Comparison of ENCODE assay signal across 1 cellular context in the genomic region with DNA sequence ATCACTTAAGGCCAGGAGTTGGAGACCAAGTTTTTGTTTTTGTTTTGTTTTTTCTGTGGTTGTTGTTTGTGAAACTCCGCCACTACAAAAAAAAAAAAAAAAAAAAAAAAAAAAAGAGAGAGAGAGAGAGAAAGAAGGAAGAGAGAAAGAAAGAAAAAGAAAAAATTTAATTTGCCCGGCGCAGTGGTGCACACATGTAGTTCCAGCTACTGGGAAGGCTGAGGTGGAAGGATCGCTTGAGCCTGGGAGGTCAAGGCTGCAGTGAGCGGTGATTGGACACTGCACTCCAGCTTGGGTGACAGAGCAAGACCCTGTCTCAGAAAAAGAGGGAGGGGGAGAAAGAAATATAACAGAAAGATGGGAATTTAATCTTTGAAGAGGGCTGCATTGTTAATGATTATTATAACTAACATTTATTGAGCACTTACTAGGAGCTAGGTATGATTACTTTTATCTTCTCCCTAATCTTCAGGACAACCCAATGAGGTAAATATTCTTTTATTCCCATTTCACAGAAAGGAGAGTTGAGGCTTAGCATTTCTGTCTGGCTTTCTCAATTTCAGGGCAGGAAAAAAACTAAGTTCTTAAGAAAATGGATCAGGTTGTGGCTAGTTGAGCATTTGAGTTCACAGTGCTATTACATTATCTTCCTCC.
TF ChIP-seq lines count a peak whose summit lies in the region.

No MANE protein-coding gene starts in this region.

TF ChIP-seq in K562, 482 proteins besides CTCF, POLR2A, EP300 and RAD21 (continues in another document):
- TF ChIP-seq FOXJ2 (tag; IDR thresholded peaks at IDR 0.05) (no peak), RBFOX2 (IDR thresholded peaks at IDR 0.05; ENCODE audit: low read depth, low read length) (no peak), ZNF224 (CRISPR knock-in tag; IDR thresholded peaks at IDR 0.05) (no peak), FOXA1 (IDR thresholded peaks at IDR 0.05; ENCODE audit: borderline replicate concordance) (no peak), BCOR (IDR thresholded peaks at IDR 0.05) (peak; percentile 91), SP1 (CRISPR knock-in tag; IDR thresholded peaks at IDR 0.05) (no peak), CBX8 (IDR thresholded peaks at IDR 0.05; ENCODE audit: borderline replicate concordance, extremely low read depth, low read depth, low read length, poor library complexity, severe bottlenecking) (no peak), NELFE (IDR thresholded peaks at IDR 0.05; ENCODE audit: insufficient read depth, insufficient read length) (no peak), XRCC4 (IDR thresholded peaks at IDR 0.05; ENCODE audit: extremely low read depth, insufficient read depth, insufficient read length) (no peak), ZNF644 (tag; IDR thresholded peaks at IDR 0.05; ENCODE audit: low read depth) (no peak), NCOA2 (IDR thresholded peaks at IDR 0.05; ENCODE audit: partially characterized antibody in 2 of 2) (no peak), ZNF124 (CRISPR knock-in tag; IDR thresholded peaks at IDR 0.05) (no peak), DIDO1 (tag; IDR thresholded peaks at IDR 0.05; ENCODE audit: low read depth) (no peak), ZNF197 (CRISPR knock-in tag; IDR thresholded peaks at IDR 0.05; ENCODE audit: low read depth) (no peak), RFX1 (IDR thresholded peaks at IDR 0.05) (0 out of 2 replicates have a peak, but pooled peaks have one; percentile 14), FOXK2 (conservative IDR thresholded peaks at IDR 0.05 in 1 of 2, IDR thresholded peaks at IDR 0.05 in 1 of 2; ENCODE audit: low read depth in 2 of 2) (no peak), TCFL5 (CRISPR knock-in tag; conservative IDR thresholded peaks at IDR 0.05) (no peak), ZFX (CRISPR knock-in tag; IDR thresholded peaks at IDR 0.05) (no peak), CCNT2 (IDR thresholded peaks at IDR 0.05; ENCODE audit: borderline replicate concordance, extremely low read depth, insufficient read length, low read depth, low read length) (peak; percentile 57), SMAD4 (CRISPR knock-in tag; conservative IDR thresholded peaks at IDR 0.05) (no peak), EWSR1 (IDR thresholded peaks at IDR 0.05; ENCODE audit: borderline replicate concordance, low read depth, partially characterized antibody) (no peak), RBM25 (IDR thresholded peaks at IDR 0.05; ENCODE audit: low read depth, low read length, severe bottlenecking) (peak; percentile 98), SRSF7 (optimal IDR thresholded peaks at IDR 0.05; ENCODE audit: low read depth, low read length) (no peak), TARDBP (IDR thresholded peaks at IDR 0.05) (no peak), KAT8 (IDR thresholded peaks at IDR 0.05; ENCODE audit: low read depth) (no peak), THRAP3 (IDR thresholded peaks at IDR 0.05; ENCODE audit: borderline replicate concordance) (no peak), ZC3H8 (IDR thresholded peaks at IDR 0.05) (no peak), TAF15 (IDR thresholded peaks at IDR 0.05; ENCODE audit: low read depth, low read length) (no peak), PURB (CRISPR knock-in tag; IDR thresholded peaks at IDR 0.05; ENCODE audit: low read depth) (no peak), PHTF2 (CRISPR knock-in tag; IDR thresholded peaks at IDR 0.05) (no peak), ZNF384 (IDR thresholded peaks at IDR 0.05; ENCODE audit: low read depth, low read length) (0 out of 2 replicates have a peak, but pooled peaks have one; percentile 2), BACH1 (tag; IDR thresholded peaks at IDR 0.05) (0 out of 2 replicates have a peak, but pooled peaks have one; percentile 46), SNRNP70 (optimal IDR thresholded peaks at IDR 0.05; ENCODE audit: low read depth, low read length) (no peak), SPI1 (IDR thresholded peaks at IDR 0.05; ENCODE audit: borderline replicate concordance, low read depth, low read length) (0 out of 2 replicates have a peak, but pooled peaks have one; percentile 12), RCOR1 (IDR thresholded peaks at IDR 0.05; ENCODE audit: borderline replicate concordance in 1 of 2, low read depth in 2 of 2, low read length in 2 of 2) (peak; percentile 8 to 76; a peak in 3 of 4 replicates), CBX3 (IDR thresholded peaks at IDR 0.05; ENCODE audit: borderline replicate concordance in 1 of 2, low read length in 2 of 2) (0 out of 3 replicates have a peak, but pooled peaks of 1 of the 2 experiments have one; percentile 19), NFYB (IDR thresholded peaks at IDR 0.05; ENCODE audit: extremely low read depth, insufficient read length) (peak; percentile 25), KDM1A (IDR thresholded peaks at IDR 0.05) (peak; percentile 42 to 76; a peak in 2 of 4 replicates), ZNF431 (CRISPR knock-in tag; IDR thresholded peaks at IDR 0.05) (no peak), POLR2H (tag; IDR thresholded peaks at IDR 0.05; ENCODE audit: low read depth) (no peak), C11orf30 (IDR thresholded peaks at IDR 0.05; ENCODE audit: low read depth) (no peak), PPARD (CRISPR knock-in tag; IDR thresholded peaks at IDR 0.05) (no peak), ZNF12 (CRISPR knock-in tag; IDR thresholded peaks at IDR 0.05) (no peak), FOXA3 (CRISPR knock-in tag; conservative IDR thresholded peaks at IDR 0.05 in 1 of 2, IDR thresholded peaks at IDR 0.05 in 1 of 2) (no peak; a peak in 1 of 4 replicates), CXXC5 (CRISPR knock-in tag; IDR thresholded peaks at IDR 0.05) (0 out of 2 replicates have a peak, but pooled peaks have one; percentile 30)
- TF ChIP-seq, protein P1, sequence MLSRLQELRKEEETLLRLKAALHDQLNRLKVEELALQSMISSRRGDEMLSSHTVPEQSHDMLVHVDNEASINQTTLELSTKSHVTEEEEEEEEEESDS (CRISPR knock-in tag; IDR thresholded peaks at IDR 0.05), result no peak
- TF ChIP-seq, protein P2, sequence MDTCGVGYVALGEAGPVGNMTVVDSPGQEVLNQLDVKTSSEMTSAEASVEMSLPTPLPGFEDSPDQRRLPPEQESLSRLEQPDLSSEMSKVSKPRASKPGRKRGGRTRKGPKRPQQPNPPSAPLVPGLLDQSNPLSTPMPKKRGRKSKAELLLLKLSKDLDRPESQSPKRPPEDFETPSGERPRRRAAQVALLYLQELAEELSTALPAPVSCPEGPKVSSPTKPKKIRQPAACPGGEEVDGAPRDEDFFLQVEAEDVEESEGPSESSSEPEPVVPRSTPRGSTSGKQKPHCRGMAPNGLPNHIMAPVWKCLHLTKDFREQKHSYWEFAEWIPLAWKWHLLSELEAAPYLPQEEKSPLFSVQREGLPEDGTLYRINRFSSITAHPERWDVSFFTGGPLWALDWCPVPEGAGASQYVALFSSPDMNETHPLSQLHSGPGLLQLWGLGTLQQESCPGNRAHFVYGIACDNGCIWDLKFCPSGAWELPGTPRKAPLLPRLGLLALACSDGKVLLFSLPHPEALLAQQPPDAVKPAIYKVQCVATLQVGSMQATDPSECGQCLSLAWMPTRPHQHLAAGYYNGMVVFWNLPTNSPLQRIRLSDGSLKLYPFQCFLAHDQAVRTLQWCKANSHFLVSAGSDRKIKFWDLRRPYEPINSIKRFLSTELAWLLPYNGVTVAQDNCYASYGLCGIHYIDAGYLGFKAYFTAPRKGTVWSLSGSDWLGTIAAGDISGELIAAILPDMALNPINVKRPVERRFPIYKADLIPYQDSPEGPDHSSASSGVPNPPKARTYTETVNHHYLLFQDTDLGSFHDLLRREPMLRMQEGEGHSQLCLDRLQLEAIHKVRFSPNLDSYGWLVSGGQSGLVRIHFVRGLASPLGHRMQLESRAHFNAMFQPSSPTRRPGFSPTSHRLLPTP (IDR thresholded peaks at IDR 0.05; ENCODE audit: borderline replicate concordance, extremely low read depth, insufficient read length), result no peak
- TF ChIP-seq, protein P3, sequence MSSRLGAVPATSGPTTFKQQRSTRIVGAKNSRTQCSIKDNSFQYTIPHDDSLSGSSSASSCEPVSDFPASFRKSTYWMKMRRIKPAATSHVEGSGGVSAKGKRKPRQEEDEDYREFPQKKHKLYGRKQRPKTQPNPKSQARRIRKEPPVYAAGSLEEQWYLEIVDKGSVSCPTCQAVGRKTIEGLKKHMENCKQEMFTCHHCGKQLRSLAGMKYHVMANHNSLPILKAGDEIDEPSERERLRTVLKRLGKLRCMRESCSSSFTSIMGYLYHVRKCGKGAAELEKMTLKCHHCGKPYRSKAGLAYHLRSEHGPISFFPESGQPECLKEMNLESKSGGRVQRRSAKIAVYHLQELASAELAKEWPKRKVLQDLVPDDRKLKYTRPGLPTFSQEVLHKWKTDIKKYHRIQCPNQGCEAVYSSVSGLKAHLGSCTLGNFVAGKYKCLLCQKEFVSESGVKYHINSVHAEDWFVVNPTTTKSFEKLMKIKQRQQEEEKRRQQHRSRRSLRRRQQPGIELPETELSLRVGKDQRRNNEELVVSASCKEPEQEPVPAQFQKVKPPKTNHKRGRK (tag; IDR thresholded peaks at IDR 0.05), result peak; percentile 54
- TF ChIP-seq, protein P4, sequence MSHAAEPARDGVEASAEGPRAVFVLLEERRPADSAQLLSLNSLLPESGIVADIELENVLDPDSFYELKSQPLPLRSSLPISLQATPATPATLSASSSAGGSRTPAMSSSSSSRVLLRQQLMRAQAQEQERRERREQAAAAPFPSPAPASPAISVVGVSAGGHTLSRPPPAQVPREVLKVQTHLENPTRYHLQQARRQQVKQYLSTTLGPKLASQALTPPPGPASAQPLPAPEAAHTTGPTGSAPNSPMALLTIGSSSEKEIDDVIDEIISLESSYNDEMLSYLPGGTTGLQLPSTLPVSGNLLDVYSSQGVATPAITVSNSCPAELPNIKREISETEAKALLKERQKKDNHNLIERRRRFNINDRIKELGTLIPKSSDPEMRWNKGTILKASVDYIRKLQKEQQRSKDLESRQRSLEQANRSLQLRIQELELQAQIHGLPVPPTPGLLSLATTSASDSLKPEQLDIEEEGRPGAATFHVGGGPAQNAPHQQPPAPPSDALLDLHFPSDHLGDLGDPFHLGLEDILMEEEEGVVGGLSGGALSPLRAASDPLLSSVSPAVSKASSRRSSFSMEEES (CRISPR knock-in tag; IDR thresholded peaks at IDR 0.05), result no peak
- TF ChIP-seq, protein P5, sequence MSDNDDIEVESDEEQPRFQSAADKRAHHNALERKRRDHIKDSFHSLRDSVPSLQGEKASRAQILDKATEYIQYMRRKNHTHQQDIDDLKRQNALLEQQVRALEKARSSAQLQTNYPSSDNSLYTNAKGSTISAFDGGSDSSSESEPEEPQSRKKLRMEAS (CRISPR knock-in tag; IDR thresholded peaks at IDR 0.05), result no peak
- TF ChIP-seq, protein P6, sequence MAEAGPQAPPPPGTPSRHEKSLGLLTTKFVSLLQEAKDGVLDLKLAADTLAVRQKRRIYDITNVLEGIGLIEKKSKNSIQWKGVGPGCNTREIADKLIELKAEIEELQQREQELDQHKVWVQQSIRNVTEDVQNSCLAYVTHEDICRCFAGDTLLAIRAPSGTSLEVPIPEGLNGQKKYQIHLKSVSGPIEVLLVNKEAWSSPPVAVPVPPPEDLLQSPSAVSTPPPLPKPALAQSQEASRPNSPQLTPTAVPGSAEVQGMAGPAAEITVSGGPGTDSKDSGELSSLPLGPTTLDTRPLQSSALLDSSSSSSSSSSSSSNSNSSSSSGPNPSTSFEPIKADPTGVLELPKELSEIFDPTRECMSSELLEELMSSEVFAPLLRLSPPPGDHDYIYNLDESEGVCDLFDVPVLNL (CRISPR knock-in tag; IDR thresholded peaks at IDR 0.05; ENCODE audit: low read depth), result no peak
- TF ChIP-seq, protein P7, sequence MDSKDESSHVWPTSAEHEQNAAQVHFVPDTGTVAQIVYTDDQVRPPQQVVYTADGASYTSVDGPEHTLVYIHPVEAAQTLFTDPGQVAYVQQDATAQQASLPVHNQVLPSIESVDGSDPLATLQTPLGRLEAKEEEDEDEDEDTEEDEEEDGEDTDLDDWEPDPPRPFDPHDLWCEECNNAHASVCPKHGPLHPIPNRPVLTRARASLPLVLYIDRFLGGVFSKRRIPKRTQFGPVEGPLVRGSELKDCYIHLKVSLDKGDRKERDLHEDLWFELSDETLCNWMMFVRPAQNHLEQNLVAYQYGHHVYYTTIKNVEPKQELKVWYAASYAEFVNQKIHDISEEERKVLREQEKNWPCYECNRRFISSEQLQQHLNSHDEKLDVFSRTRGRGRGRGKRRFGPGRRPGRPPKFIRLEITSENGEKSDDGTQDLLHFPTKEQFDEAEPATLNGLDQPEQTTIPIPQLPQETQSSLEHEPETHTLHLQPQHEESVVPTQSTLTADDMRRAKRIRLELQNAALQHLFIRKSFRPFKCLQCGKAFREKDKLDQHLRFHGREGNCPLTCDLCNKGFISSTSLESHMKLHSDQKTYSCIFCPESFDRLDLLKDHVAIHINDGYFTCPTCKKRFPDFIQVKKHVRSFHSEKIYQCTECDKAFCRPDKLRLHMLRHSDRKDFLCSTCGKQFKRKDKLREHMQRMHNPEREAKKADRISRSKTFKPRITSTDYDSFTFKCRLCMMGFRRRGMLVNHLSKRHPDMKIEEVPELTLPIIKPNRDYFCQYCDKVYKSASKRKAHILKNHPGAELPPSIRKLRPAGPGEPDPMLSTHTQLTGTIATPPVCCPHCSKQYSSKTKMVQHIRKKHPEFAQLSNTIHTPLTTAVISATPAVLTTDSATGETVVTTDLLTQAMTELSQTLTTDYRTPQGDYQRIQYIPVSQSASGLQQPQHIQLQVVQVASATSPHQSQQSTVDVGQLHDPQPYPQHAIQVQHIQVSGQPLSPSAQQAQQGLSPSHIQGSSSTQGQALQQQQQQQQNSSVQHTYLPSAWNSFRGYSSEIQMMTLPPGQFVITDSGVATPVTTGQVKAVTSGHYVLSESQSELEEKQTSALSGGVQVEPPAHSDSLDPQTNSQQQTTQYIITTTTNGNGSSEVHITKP (IDR thresholded peaks at IDR 0.05; ENCODE audit: partially characterized antibody), result no peak
- TF ChIP-seq, protein P8, sequence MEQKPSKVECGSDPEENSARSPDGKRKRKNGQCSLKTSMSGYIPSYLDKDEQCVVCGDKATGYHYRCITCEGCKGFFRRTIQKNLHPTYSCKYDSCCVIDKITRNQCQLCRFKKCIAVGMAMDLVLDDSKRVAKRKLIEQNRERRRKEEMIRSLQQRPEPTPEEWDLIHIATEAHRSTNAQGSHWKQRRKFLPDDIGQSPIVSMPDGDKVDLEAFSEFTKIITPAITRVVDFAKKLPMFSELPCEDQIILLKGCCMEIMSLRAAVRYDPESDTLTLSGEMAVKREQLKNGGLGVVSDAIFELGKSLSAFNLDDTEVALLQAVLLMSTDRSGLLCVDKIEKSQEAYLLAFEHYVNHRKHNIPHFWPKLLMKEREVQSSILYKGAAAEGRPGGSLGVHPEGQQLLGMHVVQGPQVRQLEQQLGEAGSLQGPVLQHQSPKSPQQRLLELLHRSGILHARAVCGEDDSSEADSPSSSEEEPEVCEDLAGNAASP (IDR thresholded peaks at IDR 0.05), result peak; percentile 6; the same call in 1 of the 2 replicates
- TF ChIP-seq, protein P9, sequence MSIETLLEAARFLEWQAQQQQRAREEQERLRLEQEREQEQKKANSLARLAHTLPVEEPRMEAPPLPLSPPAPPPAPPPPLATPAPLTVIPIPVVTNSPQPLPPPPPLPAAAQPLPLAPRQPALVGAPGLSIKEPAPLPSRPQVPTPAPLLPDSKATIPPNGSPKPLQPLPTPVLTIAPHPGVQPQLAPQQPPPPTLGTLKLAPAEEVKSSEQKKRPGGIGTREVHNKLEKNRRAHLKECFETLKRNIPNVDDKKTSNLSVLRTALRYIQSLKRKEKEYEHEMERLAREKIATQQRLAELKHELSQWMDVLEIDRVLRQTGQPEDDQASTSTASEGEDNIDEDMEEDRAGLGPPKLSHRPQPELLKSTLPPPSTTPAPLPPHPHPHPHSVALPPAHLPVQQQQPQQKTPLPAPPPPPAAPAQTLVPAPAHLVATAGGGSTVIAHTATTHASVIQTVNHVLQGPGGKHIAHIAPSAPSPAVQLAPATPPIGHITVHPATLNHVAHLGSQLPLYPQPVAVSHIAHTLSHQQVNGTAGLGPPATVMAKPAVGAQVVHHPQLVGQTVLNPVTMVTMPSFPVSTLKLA (conservative IDR thresholded peaks at IDR 0.05), result no peak
